ENCODE assay signal across 11 cellular contexts in genomic region chr4:78610546-78611214, GRCh38. TPM values are rescaled to one million over a fixed set of nuclear protein-coding genes. Genes with fewer than 3 reads are reported as not detected.
DNase-seq lines count a peak whose midpoint lies in the region; ATAC-seq and TF ChIP-seq lines count a peak whose summit lies in the region.
"Had no signal": no experiment of that assay in that cellular context is flagged by ENCODE, and none has a peak within 500 bp of the region (broad histone marks: within the 10 kb centered on the region; RNA-seq: fewer than 3 reads in every experiment).

No MANE protein-coding gene starts in this region.

- DNase-seq in fibroblast of villous mesenchyme (ENCODE audit: low read depth) (peak; percentile 78), NCI-H1092 treated with DMSO at 0.1 percent for 48 hours (lab: John Stamatoyannopoulos, UW) (no peak), colonic mucosa (no peak), AG20443 (ENCODE audit: low spot score) (no peak)
- DNase-seq: activated gamma-delta T cell; hippocampal formation; stimulated activated CD8-positive, alpha-beta memory T cell treated with anti-CD3 and anti-CD28 coated beads, Interleukin-4, amount 100 ng/mL, for 48 hours had no signal

- H3K9me3 ChIP-seq in colonic mucosa, result no peaks in the 10 kb centered on the region

- H3K27ac ChIP-seq in colonic mucosa, result no peak overlapping the region

- no peaks in the 10 kb centered on the region for H3K27me3 ChIP-seq in colonic mucosa

- no peak overlapping the region for H3K9ac ChIP-seq in colonic mucosa (ENCODE audit: low read depth in 2 of 2, low read length in 2 of 2)

- ATAC-seq in GM18519 (IDR thresholded peaks at IDR 0.05; ENCODE audit: low FRiP score, unreplicated experiment) (peak; percentile 31), HG03460 (IDR thresholded peaks at IDR 0.05; ENCODE audit: unreplicated experiment) (peak; percentile 36), SK-N-SH treated with all-trans-retinoic acid at 6 μM for 48 hours (peak; percentile 69), esophagus mucosa (no peak)

- no peaks in the 10 kb centered on the region for H3K4me1 ChIP-seq in colonic mucosa

- no peaks in the 10 kb centered on the region for H3K36me3 ChIP-seq in colonic mucosa

- H3K4me3 ChIP-seq in fibroblast of villous mesenchyme (ENCODE audit: low read depth, low read length) (no peak overlapping the region), colonic mucosa (no peak overlapping the region)

- TF ChIP-seq CTCF in fibroblast of villous mesenchyme (IDR thresholded peaks at IDR 0.05; ENCODE audit: insufficient read depth, low read depth, low read length) (no peak), colonic mucosa (IDR thresholded peaks at IDR 0.05) (no peak)

- intact Hi-C loops in colonic mucosa (cut with DNase I), result loop anchor here (10.0 kb wide), 1 partner anchor 164 kb away; the partner anchor contains the start of gene BMP2K

TF ChIP-seq in SK-N-SH treated with all-trans-retinoic acid at 6 μM for 48 hours, 23 proteins besides CTCF, POLR2A, EP300 and RAD21:
- TF ChIP-seq BACH2 (CRISPR knock-in tag; IDR thresholded peaks at IDR 0.05; ENCODE audit: borderline replicate concordance) (no peak), ISL1 (CRISPR knock-in tag; IDR thresholded peaks at IDR 0.05) (peak; percentile 63)

RNA-seq across cellular contexts. Expression of gene ANXA3, which starts 59.1 kb away (rescaled TPM):
- total RNA-seq in fibroblast of villous mesenchyme, result 27.4 and 50.1 TPM in 2 replicates
- 51.0 TPM for total RNA-seq in esophagus mucosa
- total RNA-seq in colonic mucosa, result 10 to 100 TPM; 58.9 to 59.2 TPM
